ENCODE assay signal across 1 cellular context in the genomic region with DNA sequence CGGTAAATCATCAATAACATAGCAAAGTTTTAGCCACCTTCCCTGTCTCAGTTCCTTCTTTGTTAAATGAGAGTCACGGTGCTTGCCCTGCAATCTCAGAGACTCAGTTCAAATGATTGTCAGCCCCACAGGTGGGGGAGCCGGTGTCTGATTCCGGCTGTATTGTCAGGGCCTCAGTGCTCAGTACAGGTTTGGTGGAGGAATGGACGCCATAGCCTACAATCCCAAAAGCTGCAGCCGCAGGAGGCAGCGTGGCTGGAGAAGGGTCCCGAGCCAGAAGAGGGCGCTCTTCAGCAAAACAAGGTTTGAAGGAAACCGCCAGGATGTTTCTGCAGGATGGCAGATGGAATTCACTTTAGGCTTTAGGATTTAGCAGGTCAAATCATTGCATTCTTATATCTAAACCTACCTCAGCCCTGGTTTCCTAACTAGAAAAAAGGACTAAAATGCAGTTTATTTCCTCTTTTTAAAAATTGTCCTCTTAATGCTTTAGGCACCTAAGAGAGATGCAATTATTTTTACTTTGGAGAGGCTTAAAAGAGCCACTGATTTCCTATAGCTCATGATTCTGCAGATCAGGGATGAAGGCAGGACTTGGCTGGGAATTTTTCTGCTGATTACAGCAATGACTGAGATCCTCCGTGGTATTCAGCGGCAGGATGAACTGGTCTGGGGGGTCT.
A peak's percentile ranks its signal among the peaks of the same experiment; 100 is the strongest.
TF ChIP-seq lines count a peak whose summit lies in the region.

No MANE protein-coding gene starts in this region.

TF ChIP-seq in H1, 55 proteins besides CTCF, POLR2A, EP300 and RAD21:
- TF ChIP-seq TEAD4 (IDR thresholded peaks at IDR 0.05; ENCODE audit: low read depth, low read length) = 0 out of 2 replicates have a peak, but pooled peaks have one; percentile 15
- 0 out of 2 replicates have a peak, but pooled peaks have one; percentile 42 for TF ChIP-seq SP1 (IDR thresholded peaks at IDR 0.05; ENCODE audit: low read depth, low read length)
- no peak for TF ChIP-seq RXRA (IDR thresholded peaks at IDR 0.05; ENCODE audit: insufficient read depth, low read depth, low read length)
- no peak for TF ChIP-seq POLR2AphosphoS5 (IDR thresholded peaks at IDR 0.05; ENCODE audit: low read depth, low read length)
- no peak for TF ChIP-seq ASH2L (IDR thresholded peaks at IDR 0.05; ENCODE audit: low read length)
- TF ChIP-seq, protein P1, sequence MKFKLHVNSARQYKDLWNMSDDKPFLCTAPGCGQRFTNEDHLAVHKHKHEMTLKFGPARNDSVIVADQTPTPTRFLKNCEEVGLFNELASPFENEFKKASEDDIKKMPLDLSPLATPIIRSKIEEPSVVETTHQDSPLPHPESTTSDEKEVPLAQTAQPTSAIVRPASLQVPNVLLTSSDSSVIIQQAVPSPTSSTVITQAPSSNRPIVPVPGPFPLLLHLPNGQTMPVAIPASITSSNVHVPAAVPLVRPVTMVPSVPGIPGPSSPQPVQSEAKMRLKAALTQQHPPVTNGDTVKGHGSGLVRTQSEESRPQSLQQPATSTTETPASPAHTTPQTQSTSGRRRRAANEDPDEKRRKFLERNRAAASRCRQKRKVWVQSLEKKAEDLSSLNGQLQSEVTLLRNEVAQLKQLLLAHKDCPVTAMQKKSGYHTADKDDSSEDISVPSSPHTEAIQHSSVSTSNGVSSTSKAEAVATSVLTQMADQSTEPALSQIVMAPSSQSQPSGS (IDR thresholded peaks at IDR 0.05; ENCODE audit: low read length) = no peak
- TF ChIP-seq KDM5A (IDR thresholded peaks at IDR 0.05; ENCODE audit: low read length) = no peak
- no peak for TF ChIP-seq SP2 (IDR thresholded peaks at IDR 0.05; ENCODE audit: low read length)
- TF ChIP-seq TBP (IDR thresholded peaks at IDR 0.05; ENCODE audit: low read depth, low read length) = peak; percentile 43
- TF ChIP-seq CTBP2 (IDR thresholded peaks at IDR 0.05; ENCODE audit: borderline replicate concordance, insufficient read depth, insufficient read length, low read length) = no peak
- TF ChIP-seq, protein P2, sequence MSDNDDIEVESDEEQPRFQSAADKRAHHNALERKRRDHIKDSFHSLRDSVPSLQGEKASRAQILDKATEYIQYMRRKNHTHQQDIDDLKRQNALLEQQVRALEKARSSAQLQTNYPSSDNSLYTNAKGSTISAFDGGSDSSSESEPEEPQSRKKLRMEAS (IDR thresholded peaks at IDR 0.05) = peak; percentile 84; the same call in 1 of the 2 replicates
- no peak for TF ChIP-seq BRCA1 (IDR thresholded peaks at IDR 0.05; ENCODE audit: low read depth, low read length)
- TF ChIP-seq EGR1 (IDR thresholded peaks at IDR 0.05; ENCODE audit: borderline replicate concordance, low read depth, low read length) = no peak
- peak in 1 of 2 experiments; percentile 54; a peak in 1 of 4 replicates for TF ChIP-seq SIN3A (conservative IDR thresholded peaks at IDR 0.05 in 1 of 2, IDR thresholded peaks at IDR 0.05 in 1 of 2; ENCODE audit: low read depth in 1 of 2, low read length in 2 of 2)
- no peak for TF ChIP-seq SP4 (IDR thresholded peaks at IDR 0.05; ENCODE audit: low read length)
- no peak for TF ChIP-seq CHD1 (IDR thresholded peaks at IDR 0.05; ENCODE audit: low read depth, low read length)
- TF ChIP-seq JUND (IDR thresholded peaks at IDR 0.05; ENCODE audit: low read length) = no peak
- no peak for TF ChIP-seq HDAC6 (IDR thresholded peaks at IDR 0.05; ENCODE audit: low read depth, low read length)
- TF ChIP-seq GABPA (IDR thresholded peaks at IDR 0.05; ENCODE audit: borderline replicate concordance, insufficient read depth, low read length) = no peak
- no peak for TF ChIP-seq CBX8 (IDR thresholded peaks at IDR 0.05; ENCODE audit: borderline replicate concordance, low read depth, low read length)
- no peak for TF ChIP-seq CREB1 (IDR thresholded peaks at IDR 0.05)
- no peak for TF ChIP-seq KDM1A (IDR thresholded peaks at IDR 0.05; ENCODE audit: borderline replicate concordance, low read length)
- 0 out of 2 replicates have a peak, but pooled peaks have one; percentile 9 for TF ChIP-seq CHD2 (IDR thresholded peaks at IDR 0.05; ENCODE audit: low read length)
- no peak for TF ChIP-seq HDAC2 (IDR thresholded peaks at IDR 0.05; ENCODE audit: borderline replicate concordance in 1 of 2, low read depth in 2 of 2, low read length in 2 of 2)
- no peak for TF ChIP-seq RBBP5 (IDR thresholded peaks at IDR 0.05; ENCODE audit: borderline replicate concordance, low read depth, low read length)
- TF ChIP-seq YY1 (IDR thresholded peaks at IDR 0.05; ENCODE audit: low read depth, low read length) = peak; percentile 91
